In the genomic region with DNA sequence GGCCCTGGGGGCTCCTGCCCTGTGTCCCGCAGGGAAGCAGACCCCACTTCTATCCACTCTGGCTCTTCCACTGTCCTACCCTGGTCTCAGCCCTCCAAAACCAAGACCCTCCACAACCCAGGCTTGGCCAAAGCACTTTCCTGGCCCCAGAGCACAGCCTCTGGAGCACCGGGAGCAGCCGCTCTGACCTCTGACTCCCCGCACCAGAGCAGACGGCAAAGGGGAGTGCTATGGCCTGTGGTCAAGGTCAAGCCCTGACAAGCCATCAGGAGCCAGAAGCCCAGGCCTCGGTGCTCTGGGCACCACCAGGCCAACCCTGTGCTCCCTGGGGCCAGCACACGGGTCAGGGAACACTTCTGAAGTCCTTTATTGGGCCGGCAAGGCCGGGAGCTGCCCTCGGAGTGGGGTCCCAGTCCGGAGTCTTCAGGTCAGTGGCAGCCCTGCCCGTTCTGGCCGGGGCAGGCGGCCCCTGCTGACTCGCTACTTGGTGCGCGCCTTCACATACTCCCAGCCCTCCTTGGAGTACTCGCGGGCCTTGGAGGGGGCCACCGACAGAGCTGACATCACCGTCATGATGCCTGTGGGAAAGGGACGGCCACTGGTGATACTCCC, we compare ENCODE assay signal across 19 cellular contexts. TPM values are rescaled to one million over a fixed set of nuclear protein-coding genes. Genes with fewer than 3 reads are reported as not detected.
DNase-seq lines count a peak whose midpoint lies in the region; ATAC-seq and TF ChIP-seq lines count a peak whose summit lies in the region.
"Had no signal": no experiment of that assay in that cellular context is flagged by ENCODE, and none has a peak within 500 bp of the region (broad histone marks: within the 10 kb centered on the region; RNA-seq: fewer than 3 reads in every experiment).

No MANE protein-coding gene starts in this region.

- H3K4me3 ChIP-seq in right cardiac atrium (ENCODE audit: low read length) (no peak overlapping the region), hepatocyte (no peak overlapping the region)

- peaks cover 6% of the 10 kb centered on the region for H3K27me3 Mint-ChIP-seq in neural crest cell (ENCODE audit: low read depth)
- H3K27me3 Mint-ChIP-seq: CD4-positive, alpha-beta memory T cell had no signal

- no peak for ATAC-seq in right cardiac atrium
- no peak for ATAC-seq in Right ventricle myocardium superior (ENCODE audit: poor library complexity)

- DNase-seq in right cardiac atrium, result peak in 2 of 3 donors; percentile 15 to 48
- no peak for DNase-seq in Right ventricle myocardium superior
- no peak for DNase-seq in neural crest cell (ENCODE audit: low read depth, low spot score)
- no peak for DNase-seq in hepatocyte (ENCODE audit: low spot score)
- DNase-seq: DMS153; GDM1; H9; MV-4-11; NCI-H1694 treated with DMSO at 0.1 percent for 48 hours; NCI-H510A; NCI-H748 treated with DMSO at 0.1 percent for 48 hours; NK-92 treated with Interleukin-12 subunit alpha and Interleukin-12 subunit beta, amount 100 ng/mL, for 24 hours; OCI-M1; SHP77 treated with DMSO at 0.1 percent for 48 hours; SK-N-SH had no signal

- TF ChIP-seq CTCF in neural crest cell (conservative IDR thresholded peaks at IDR 0.05) (no peak), hepatocyte (IDR thresholded peaks at IDR 0.05; ENCODE audit: poor library complexity) (no peak)

- H3K27ac ChIP-seq in right cardiac atrium (ENCODE audit: low read length), result no peak overlapping the region
- H3K27ac ChIP-seq in hepatocyte, result no peak overlapping the region
- H3K27ac ChIP-seq: KMS-11 had no signal

- peaks cover 7% of the 10 kb centered on the region for H3K36me3 Mint-ChIP-seq in neural crest cell (ENCODE audit: low read depth)

- H3K9me2 ChIP-seq in hepatocyte (replicated peaks; ENCODE audit: insufficient read depth), result no peaks in the 10 kb centered on the region
- H3K9me2 ChIP-seq: SK-N-SH had no signal

- H3K27me3 ChIP-seq in right cardiac atrium (ENCODE audit: control insufficient read depth, insufficient read depth), result no peaks in the 10 kb centered on the region
- H3K27me3 ChIP-seq in hepatocyte, result no peaks in the 10 kb centered on the region

- peaks cover 13% of the 10 kb centered on the region for H3K79me2 ChIP-seq in hepatocyte

- H2AFZ ChIP-seq in hepatocyte, result no peak overlapping the region

- H3K4me1 Mint-ChIP-seq in neural crest cell, result peaks cover 31% of the 10 kb centered on the region

- no peaks in the 10 kb centered on the region for H4K20me1 ChIP-seq in hepatocyte (ENCODE audit: insufficient read depth, poor library complexity, severe bottlenecking)

- peaks cover 3% of the 10 kb centered on the region for H3K9me3 Mint-ChIP-seq in neural crest cell

- intact Hi-C loops in right cardiac atrium (cut with DNase I), result no loop called here
- intact Hi-C loops in Right ventricle myocardium superior (cut with DNase I), result no loop called here

- H3K4me1 ChIP-seq in right cardiac atrium (ENCODE audit: control insufficient read depth, insufficient read depth, low read length) (peaks cover 13% of the 10 kb centered on the region), hepatocyte (ENCODE audit: insufficient read depth) (no peaks in the 10 kb centered on the region)

- H3K36me3 ChIP-seq in hepatocyte (replicated peaks; ENCODE audit: insufficient read depth, low read depth), result no peaks in the 10 kb centered on the region

- H3K9me3 ChIP-seq in right cardiac atrium (ENCODE audit: control insufficient read depth, low read length), result no peaks in the 10 kb centered on the region
- H3K9me3 ChIP-seq in hepatocyte (ENCODE audit: low read depth), result no peaks in the 10 kb centered on the region
- H3K9me3 ChIP-seq: SK-N-SH had no signal

- H3K4me2 ChIP-seq in hepatocyte, result no peak overlapping the region
- H3K4me2 ChIP-seq: KMS-11 had no signal

- H3K4me3 Mint-ChIP-seq in neural crest cell, result peak overlapping the region; percentile 47

- H3K27ac Mint-ChIP-seq in neural crest cell (ENCODE audit: unreplicated experiment), result no peak overlapping the region

- 88% methylated on average over 22 of the region's 22 CpGs for WGBS in right cardiac atrium
- WGBS in hepatocyte (ENCODE audit: low lambda C conversion rate, missing lambda C conversion rate), result 95% methylated on average over 22 of the region's 22 CpGs

RNA-seq across cellular contexts. Expression of gene MICOS13, which starts 2.1 kb away (rescaled TPM):
- total RNA-seq in right cardiac atrium, result 100 to 1,000 TPM; 132 to 175 (median 149) TPM
- 296 TPM for polyA plus RNA-seq in right cardiac atrium
- total RNA-seq in Right ventricle myocardium superior, result 165 TPM
- 23.2 and 25.6 TPM in 2 replicates for total RNA-seq in neural crest cell
- 32.3 and 38.2 TPM in 2 replicates for total RNA-seq in hepatocyte
- 120 and 157 TPM in 2 replicates for polyA plus RNA-seq in hepatocyte

RNA-seq across cellular contexts. Expression of gene HSD11B1L, which starts 2.6 kb away (rescaled TPM):
- total RNA-seq in right cardiac atrium (1 to 10 TPM; 4.3 to 7.1 (median 6.8) TPM), Right ventricle myocardium superior (3.5 TPM), neural crest cell (16.0 and 21.7 TPM in 2 replicates), hepatocyte (14.0 and 14.9 TPM in 2 replicates)
- polyA plus RNA-seq in right cardiac atrium (9.8 TPM), hepatocyte (25.1 and 26.0 TPM in 2 replicates)

RNA-seq across cellular contexts. Expression of gene RPL36, which starts 11.9 kb away (rescaled TPM):
- total RNA-seq in right cardiac atrium (100 to 1,000 TPM; 451 to 525 (median 478) TPM), Right ventricle myocardium superior (367 TPM), neural crest cell (1,029 and 1,097 TPM in 2 replicates), hepatocyte (637 and 1,059 TPM in 2 replicates)
- polyA plus RNA-seq in right cardiac atrium (727 TPM), hepatocyte (917 and 990 TPM in 2 replicates)

RNA-seq across cellular contexts. Expression of gene LONP1, which starts 41.8 kb away (rescaled TPM):
- 10 to 100 TPM; 55.4 to 66.2 (median 59.3) TPM for total RNA-seq in right cardiac atrium
- polyA plus RNA-seq in right cardiac atrium, result 60.3 TPM
- total RNA-seq in Right ventricle myocardium superior, result 98.8 TPM
- 89.9 and 93.2 TPM in 2 replicates for total RNA-seq in neural crest cell
- total RNA-seq in hepatocyte, result 61.6 and 63.0 TPM in 2 replicates
- 79.1 and 79.2 TPM in 2 replicates for polyA plus RNA-seq in hepatocyte

RNA-seq across cellular contexts. Expression of gene CATSPERD, which starts 42.3 kb away (rescaled TPM):
- not detected for total RNA-seq in right cardiac atrium
- not detected for polyA plus RNA-seq in right cardiac atrium
- not detected for total RNA-seq in Right ventricle myocardium superior
- not detected in 2 replicates for total RNA-seq in neural crest cell
- not detected in 2 replicates for total RNA-seq in hepatocyte
- not detected in 2 replicates for polyA plus RNA-seq in hepatocyte
- total RNA-seq: CD4-positive, alpha-beta memory T cell; Daoy; H9 had no signal
- polyA plus RNA-seq: BJ; CD4-positive, alpha-beta memory T cell; SK-N-SH had no signal

Comparison
In these comparisons a context has a peak if more than half of its experiments do, and no peak if none do; other contexts are left out.
1. DNase-seq: peak in right cardiac atrium (2 of 3); none in Right ventricle myocardium superior (single experiment), neural crest cell (single experiment) and hepatocyte (single experiment).